ENCODE assay signal across 1 cellular context in genomic region chr17:61414936-61415251, GRCh38.
A peak's percentile ranks its signal among the peaks of the same experiment; 100 is the strongest.
TF ChIP-seq lines count a peak whose summit lies in the region.

No MANE protein-coding gene starts in this region.

TF ChIP-seq in HepG2, 621 proteins besides CTCF, POLR2A, EP300 and RAD21 (continued from another document):
- TF ChIP-seq, protein P1, sequence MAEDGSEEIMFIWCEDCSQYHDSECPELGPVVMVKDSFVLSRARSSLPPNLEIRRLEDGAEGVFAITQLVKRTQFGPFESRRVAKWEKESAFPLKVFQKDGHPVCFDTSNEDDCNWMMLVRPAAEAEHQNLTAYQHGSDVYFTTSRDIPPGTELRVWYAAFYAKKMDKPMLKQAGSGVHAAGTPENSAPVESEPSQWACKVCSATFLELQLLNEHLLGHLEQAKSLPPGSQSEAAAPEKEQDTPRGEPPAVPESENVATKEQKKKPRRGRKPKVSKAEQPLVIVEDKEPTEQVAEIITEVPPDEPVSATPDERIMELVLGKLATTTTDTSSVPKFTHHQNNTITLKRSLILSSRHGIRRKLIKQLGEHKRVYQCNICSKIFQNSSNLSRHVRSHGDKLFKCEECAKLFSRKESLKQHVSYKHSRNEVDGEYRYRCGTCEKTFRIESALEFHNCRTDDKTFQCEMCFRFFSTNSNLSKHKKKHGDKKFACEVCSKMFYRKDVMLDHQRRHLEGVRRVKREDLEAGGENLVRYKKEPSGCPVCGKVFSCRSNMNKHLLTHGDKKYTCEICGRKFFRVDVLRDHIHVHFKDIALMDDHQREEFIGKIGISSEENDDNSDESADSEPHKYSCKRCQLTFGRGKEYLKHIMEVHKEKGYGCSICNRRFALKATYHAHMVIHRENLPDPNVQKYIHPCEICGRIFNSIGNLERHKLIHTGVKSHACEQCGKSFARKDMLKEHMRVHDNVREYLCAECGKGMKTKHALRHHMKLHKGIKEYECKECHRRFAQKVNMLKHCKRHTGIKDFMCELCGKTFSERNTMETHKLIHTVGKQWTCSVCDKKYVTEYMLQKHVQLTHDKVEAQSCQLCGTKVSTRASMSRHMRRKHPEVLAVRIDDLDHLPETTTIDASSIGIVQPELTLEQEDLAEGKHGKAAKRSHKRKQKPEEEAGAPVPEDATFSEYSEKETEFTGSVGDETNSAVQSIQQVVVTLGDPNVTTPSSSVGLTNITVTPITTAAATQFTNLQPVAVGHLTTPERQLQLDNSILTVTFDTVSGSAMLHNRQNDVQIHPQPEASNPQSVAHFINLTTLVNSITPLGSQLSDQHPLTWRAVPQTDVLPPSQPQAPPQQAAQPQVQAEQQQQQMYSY (CRISPR knock-in tag; IDR thresholded peaks at IDR 0.05): no peak
- TF ChIP-seq HNF4A (CRISPR knock-in tag; IDR thresholded peaks at IDR 0.05) (no peak), ZNF570 (CRISPR knock-in tag; IDR thresholded peaks at IDR 0.05; ENCODE audit: borderline replicate concordance) (no peak), JUN (CRISPR knock-in tag; IDR thresholded peaks at IDR 0.05) (no peak), KLF16 (CRISPR knock-in tag; IDR thresholded peaks at IDR 0.05) (no peak), ZFP37 (CRISPR knock-in tag; IDR thresholded peaks at IDR 0.05; ENCODE audit: borderline replicate concordance) (no peak), HNRNPLL (IDR thresholded peaks at IDR 0.05; ENCODE audit: low read depth, low read length, poor library complexity, severe bottlenecking) (no peak), ZSCAN9 (CRISPR knock-in tag; IDR thresholded peaks at IDR 0.05; ENCODE audit: borderline replicate concordance) (no peak)
- TF ChIP-seq, protein P2, sequence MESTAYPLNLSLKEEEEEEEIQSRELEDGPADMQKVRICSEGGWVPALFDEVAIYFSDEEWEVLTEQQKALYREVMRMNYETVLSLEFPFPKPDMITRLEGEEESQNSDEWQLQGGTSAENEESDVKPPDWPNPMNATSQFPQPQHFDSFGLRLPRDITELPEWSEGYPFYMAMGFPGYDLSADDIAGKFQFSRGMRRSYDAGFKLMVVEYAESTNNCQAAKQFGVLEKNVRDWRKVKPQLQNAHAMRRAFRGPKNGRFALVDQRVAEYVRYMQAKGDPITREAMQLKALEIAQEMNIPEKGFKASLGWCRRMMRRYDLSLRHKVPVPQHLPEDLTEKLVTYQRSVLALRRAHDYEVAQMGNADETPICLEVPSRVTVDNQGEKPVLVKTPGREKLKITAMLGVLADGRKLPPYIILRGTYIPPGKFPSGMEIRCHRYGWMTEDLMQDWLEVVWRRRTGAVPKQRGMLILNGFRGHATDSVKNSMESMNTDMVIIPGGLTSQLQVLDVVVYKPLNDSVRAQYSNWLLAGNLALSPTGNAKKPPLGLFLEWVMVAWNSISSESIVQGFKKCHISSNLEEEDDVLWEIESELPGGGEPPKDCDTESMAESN (CRISPR knock-in tag; conservative IDR thresholded peaks at IDR 0.05): 0 out of 2 replicates have a peak, but pooled peaks have one; percentile 32
